Comparison of ENCODE assay signal across 19 cellular contexts in the genomic region with DNA sequence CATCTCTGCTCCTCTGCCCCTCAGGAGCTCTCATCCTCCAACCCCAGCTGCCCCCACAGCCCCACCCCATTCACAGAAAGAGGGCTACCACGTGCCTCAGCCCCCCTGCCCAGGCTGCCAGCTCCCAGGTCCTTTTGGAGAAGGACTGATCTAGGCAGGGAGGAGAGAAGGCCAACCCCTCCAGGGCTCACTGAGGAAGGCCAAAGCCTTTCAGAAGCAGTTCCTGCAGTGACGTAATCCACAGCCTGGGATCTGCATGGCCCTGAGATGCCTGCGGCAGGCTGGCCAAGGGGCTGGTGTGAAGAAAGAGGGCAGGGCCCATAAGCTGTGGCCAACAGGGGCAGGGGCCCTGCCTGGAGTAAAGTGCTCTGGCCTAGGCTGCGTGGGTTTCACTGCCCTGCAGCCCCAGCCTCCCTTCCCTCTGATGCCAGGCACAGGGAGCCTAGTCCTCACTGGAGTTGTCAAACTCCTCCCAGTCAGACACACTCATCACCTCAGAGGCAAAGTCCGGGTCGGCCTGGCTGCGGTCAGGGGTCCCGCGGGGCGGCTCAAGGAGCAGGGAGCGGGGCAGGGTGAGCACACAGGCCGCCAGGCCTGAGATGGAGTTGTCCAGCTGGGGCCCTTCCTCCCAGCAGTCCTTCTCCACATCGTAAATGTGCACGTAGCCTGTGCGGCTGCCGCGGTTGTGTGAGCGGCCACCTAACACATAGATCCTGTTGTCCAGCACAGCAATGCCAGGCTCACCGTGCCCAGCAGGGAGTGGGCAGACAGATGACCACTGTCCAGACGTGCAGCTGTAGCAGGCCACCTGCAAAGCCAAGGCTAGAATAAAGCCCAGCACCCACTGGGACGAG. TPM values are rescaled to one million over a fixed set of nuclear protein-coding genes. Genes with fewer than 3 reads are reported as not detected.
DNase-seq lines count a peak whose midpoint lies in the region; ATAC-seq, FAIRE-seq and TF ChIP-seq lines count a peak whose summit lies in the region.
"Had no signal": no experiment of that assay in that cellular context is flagged by ENCODE, and none has a peak within 500 bp of the region (broad histone marks: within the 10 kb centered on the region; RNA-seq: fewer than 3 reads in every experiment).

No MANE protein-coding gene starts in this region.

- H3K18ac ChIP-seq in neuronal stem cell (ENCODE audit: low read length): no peak overlapping the region

- no peak for FAIRE-seq in HTR-8/SVneo (lab: Jason Lieb, UNC)
- FAIRE-seq: GM12891, islet of Langerhans had no signal

- peaks cover 0 to 25% (median 15%) of the 10 kb centered on the region in 3 experiments for H3K27me3 ChIP-seq in neuronal stem cell (ENCODE audit: control insufficient read depth in 3 of 3, insufficient read depth in 3 of 3, low read depth in 1 of 3, low read length in 3 of 3)
- H3K27me3 ChIP-seq: SJCRH30 had no signal

- WGBS in neuronal stem cell (ENCODE audit: extremely low coverage in 2 of 2, insufficient read length in 2 of 2, insufficient replicate concordance in 1 of 2), 2 donors: no CpG with 5 or more reads among the region's 21 CpGs

- peak overlapping the region; percentile 5 for H2AK5ac ChIP-seq in neuronal stem cell (ENCODE audit: low read depth, low read length)

- H3K4me3 ChIP-seq in AG10803 (ENCODE audit: low read length) (no peak overlapping the region), neuronal stem cell (ENCODE audit: low read length in 2 of 2) (no peak overlapping the region)
- H3K4me3 ChIP-seq: neural progenitor cell, SJCRH30, skin epidermis had no signal

- peaks cover 0 to 2% of the 10 kb centered on the region in 2 donors for H3K9me3 ChIP-seq in neuronal stem cell (replicated peaks in 1 of 2; ENCODE audit: control insufficient read depth in 2 of 2, insufficient read depth in 1 of 2, low read depth in 1 of 2, low read length in 2 of 2)
- H3K9me3 ChIP-seq: SJCRH30 had no signal

- no peak for TF ChIP-seq CTCF in AG10803 (conservative IDR thresholded peaks at IDR 0.05; ENCODE audit: low read length)

- no peak overlapping the region for H3K4me2 ChIP-seq in neuronal stem cell (ENCODE audit: insufficient read depth, low read length, poor library complexity, severe bottlenecking)
- H3K4me2 ChIP-seq: neural progenitor cell had no signal

- no peak overlapping the region for H2BK120ac ChIP-seq in neuronal stem cell (ENCODE audit: low read depth, low read length)

- no peak overlapping the region for H4K8ac ChIP-seq in neuronal stem cell (ENCODE audit: low read depth, low read length)

- no peak for ATAC-seq in GM21381 (IDR thresholded peaks at IDR 0.05; ENCODE audit: unreplicated experiment)
- ATAC-seq: activated CD4-positive, alpha-beta T cell treated with anti-CD3 and anti-CD28 coated beads for 36 hours had no signal

- H2AFZ ChIP-seq in neuronal stem cell (ENCODE audit: low read length): no peak overlapping the region
- H2AFZ ChIP-seq: neural progenitor cell had no signal

- no peak overlapping the region for H2BK12ac ChIP-seq in neuronal stem cell (ENCODE audit: low read length)

- H3K4me1 ChIP-seq in neuronal stem cell (ENCODE audit: control insufficient read depth in 2 of 2, insufficient read depth in 1 of 2, low read depth in 1 of 2, low read length in 2 of 2): peaks cover 6 to 11% of the 10 kb centered on the region in 2 donors
- H3K4me1 ChIP-seq: neural progenitor cell, SJCRH30 had no signal

- peaks cover 2% of the 10 kb centered on the region for H3K79me1 ChIP-seq in neuronal stem cell (ENCODE audit: low read depth, low read length)

- DNase-seq in AG10803 (ENCODE audit: low read depth) (peak; percentile 54), MV-4-11 (lab: John Stamatoyannopoulos, UW) (peak; percentile 38), fibroblast of gingiva (ENCODE audit: low read depth) (peak; percentile 43), neuronal stem cell (ENCODE audit: low spot score) (no peak), HTR-8/SVneo (ENCODE audit: insufficient read length, low spot score) (no peak), iPS-NIHi11 (ENCODE audit: low spot score) (no peak), DMS 273 (lab: John Stamatoyannopoulos, UW; ENCODE audit: unreplicated experiment) (no peak)
- DNase-seq: activated CD4-positive, alpha-beta T cell treated with anti-CD3 and anti-CD28 coated beads for 36 hours; activated CD8-positive, alpha-beta memory T cell treated with anti-CD3 and anti-CD28 coated beads, Interleukin-2, amount 50 U/mL, for 4 hours; activated naive CD4-positive, alpha-beta T cell treated with Interleukin-2 at 50 U/mL for 16 hours; NCI-H2171 treated with DMSO at 0.1 percent for 48 hours; NK-92 treated with Interleukin-12 subunit alpha and Interleukin-12 subunit beta, amount 100 ng/mL, for 24 hours; SJCRH30; T-helper 9 cell had no signal

- peak overlapping the region; percentile 8 for H3K14ac ChIP-seq in neuronal stem cell (ENCODE audit: low read length)

- peak overlapping the region; percentile 30 for H3K9ac ChIP-seq in neuronal stem cell (ENCODE audit: low read depth, low read length, poor library complexity)
- H3K9ac ChIP-seq: neural progenitor cell had no signal

- H2BK15ac ChIP-seq in neuronal stem cell (ENCODE audit: low read length): no peak overlapping the region

- H2BK5ac ChIP-seq in neuronal stem cell (ENCODE audit: low read length): no peak overlapping the region

- H4K91ac ChIP-seq in neuronal stem cell (ENCODE audit: low read depth, low read length, poor library complexity): peak overlapping the region; percentile 14

- H3K36me3 ChIP-seq in neuronal stem cell (replicated peaks in 1 of 2; ENCODE audit: control insufficient read depth in 2 of 2, insufficient read depth in 2 of 2, low read length in 2 of 2): peaks cover 33 to 52% of the 10 kb centered on the region in 2 donors
- H3K36me3 ChIP-seq: neural progenitor cell, SJCRH30 had no signal

- H3K23ac ChIP-seq in neuronal stem cell (ENCODE audit: low read depth, low read length, poor library complexity): peak overlapping the region; percentile 59

- H3K4ac ChIP-seq in neuronal stem cell (ENCODE audit: low read length): no peak overlapping the region

- no peak overlapping the region for H3K27ac ChIP-seq in neuronal stem cell (replicated peaks; ENCODE audit: low read length)
- H3K27ac ChIP-seq: neural progenitor cell, SJCRH30 had no signal

RNA-seq across cellular contexts. Expression of gene SCARF2, which starts 4.2 kb away (rescaled TPM):
- polyA plus RNA-seq in neuronal stem cell (2013, experiment 1 of 2): 3.7 TPM
- 2.8 TPM for polyA plus RNA-seq in neuronal stem cell (2013, experiment 2 of 2)

RNA-seq across cellular contexts. Expression of gene ZNF74, which starts 47.9 kb away (rescaled TPM):
- 20.1 TPM for polyA plus RNA-seq in neuronal stem cell (2013, experiment 1 of 2)
- 20.2 TPM for polyA plus RNA-seq in neuronal stem cell (2013, experiment 2 of 2)

RNA-seq across cellular contexts. Expression of gene KLHL22, which starts 53.7 kb away (rescaled TPM):
- polyA plus RNA-seq in neuronal stem cell (2013, experiment 1 of 2): 14.3 TPM
- 13.8 TPM for polyA plus RNA-seq in neuronal stem cell (2013, experiment 2 of 2)

Comparison
In these comparisons a context has a peak if more than half of its experiments do, and no peak if none do; other contexts are left out.
1. DNase-seq: peak in AG10803 (single experiment), MV-4-11 (single experiment) and fibroblast of gingiva (single experiment); none in neuronal stem cell (single experiment), HTR-8/SVneo (single experiment), iPS-NIHi11 (single experiment) and DMS 273 (single experiment).